In genomic region chr2:177242136-177242987, GRCh38 we compare ENCODE assay signal across 8 cellular contexts. TPM values are rescaled to one million over a fixed set of nuclear protein-coding genes. Genes with fewer than 3 reads are reported as not detected.
A peak's percentile ranks its signal among the peaks of the same experiment; 100 is the strongest.
DNase-seq lines count a peak whose midpoint lies in the region; ATAC-seq lines count a peak whose summit lies in the region.

No MANE protein-coding gene starts in this region.

- H3K9me3 ChIP-seq in effector memory CD4-positive, alpha-beta T cell (ENCODE audit: control insufficient read depth, low read length), result no peaks in the 10 kb centered on the region
- H3K9me3 ChIP-seq in mucosa of stomach (ENCODE audit: control insufficient read depth, low read length), result no peaks in the 10 kb centered on the region

- ATAC-seq in activated T-cell treated with anti-CD3 and anti-CD28 coated beads, Interleukin-2, amount 50 U/mL, for 4 hours, result no peak

- H3K27me3 ChIP-seq in effector memory CD4-positive, alpha-beta T cell (replicated peaks; ENCODE audit: control insufficient read depth, insufficient read depth, low read length, poor library complexity, severe bottlenecking), result no peaks in the 10 kb centered on the region
- H3K27me3 ChIP-seq in mucosa of stomach (ENCODE audit: control insufficient read depth, insufficient read depth, low read length), result no peaks in the 10 kb centered on the region

- H3K9ac ChIP-seq in mucosa of stomach (ENCODE audit: low read length), result peak overlapping the region; percentile 46

- peaks cover 88% of the 10 kb centered on the region for H3K4me1 Mint-ChIP-seq in activated T-cell treated with anti-CD3 and anti-CD28 coated beads, Interleukin-2, amount 50 U/mL, for 4 hours (ENCODE audit: low read depth)

- no peak overlapping the region for H3K4me3 ChIP-seq in effector memory CD4-positive, alpha-beta T cell (ENCODE audit: insufficient read depth, low read depth, low read length, poor library complexity, severe bottlenecking)
- H3K4me3 ChIP-seq in mucosa of stomach (ENCODE audit: low read length), result no peak overlapping the region

- H3K4me1 ChIP-seq in effector memory CD4-positive, alpha-beta T cell (ENCODE audit: control insufficient read depth, insufficient read depth, low read length, poor library complexity, severe bottlenecking), result peaks cover 40% of the 10 kb centered on the region
- H3K4me1 ChIP-seq in mucosa of stomach (ENCODE audit: control insufficient read depth, insufficient read depth, low read length), result peaks cover 77% of the 10 kb centered on the region

- H3K9me3 Mint-ChIP-seq in activated T-cell treated with anti-CD3 and anti-CD28 coated beads, Interleukin-2, amount 50 U/mL, for 4 hours, result no peaks in the 10 kb centered on the region

- H3K36me3 ChIP-seq in effector memory CD4-positive, alpha-beta T cell (ENCODE audit: control insufficient read depth, insufficient read depth, low read length), result no peaks in the 10 kb centered on the region
- H3K36me3 ChIP-seq in mucosa of stomach (ENCODE audit: control insufficient read depth, insufficient read depth, low read length), result no peaks in the 10 kb centered on the region

- DNase-seq in activated T-cell treated with anti-CD3 and anti-CD28 coated beads, Interleukin-2, amount 50 U/mL, for 4 hours, result no peak
- DNase-seq in activated T-cell treated with anti-CD3 and anti-CD28 coated beads for 4 hours (no peak), RKO (ENCODE audit: low spot score) (peak; percentile 93), germinal center (ENCODE audit: low spot score) (no peak), NCI-H82 treated with DMSO at 0.1 percent for 48 hours (lab: John Stamatoyannopoulos, UW; ENCODE audit: unreplicated experiment) (no peak)
- no peak for DNase-seq in effector memory CD4-positive, alpha-beta T cell
- no peak for DNase-seq in stimulated activated CD4-positive, alpha-beta T cell treated with anti-CD3 and anti-CD28 coated beads, Interleukin-15, amount 100 ng/mL, for 24 hours

- H3K27me3 Mint-ChIP-seq in activated T-cell treated with anti-CD3 and anti-CD28 coated beads, Interleukin-2, amount 50 U/mL, for 4 hours (ENCODE audit: low read depth), result no peaks in the 10 kb centered on the region

- peak overlapping the region; percentile 35 for H3K4me3 Mint-ChIP-seq in activated T-cell treated with anti-CD3 and anti-CD28 coated beads, Interleukin-2, amount 50 U/mL, for 4 hours

- peak overlapping the region; percentile 26 for H3K27ac ChIP-seq in effector memory CD4-positive, alpha-beta T cell (ENCODE audit: insufficient read depth, low read length, poor library complexity, severe bottlenecking)

- H3K36me3 Mint-ChIP-seq in activated T-cell treated with anti-CD3 and anti-CD28 coated beads, Interleukin-2, amount 50 U/mL, for 4 hours (ENCODE audit: insufficient read depth), result peaks cover 28% of the 10 kb centered on the region

RNA-seq across cellular contexts. Expression of gene NFE2L2, which starts 22.2 kb away (rescaled TPM):
- total RNA-seq in activated T-cell treated with anti-CD3 and anti-CD28 coated beads, Interleukin-2, amount 50 U/mL, for 4 hours, result 10 to 100 TPM; 58.5 to 62.4 (median 60.5) TPM

RNA-seq across cellular contexts. Expression of gene HNRNPA3, which starts 29.8 kb away (rescaled TPM):
- 100 to 1,000 TPM; 292 to 332 (median 316) TPM for total RNA-seq in activated T-cell treated with anti-CD3 and anti-CD28 coated beads, Interleukin-2, amount 50 U/mL, for 4 hours
